ENCODE assay signal across 34 cellular contexts in the genomic region with DNA sequence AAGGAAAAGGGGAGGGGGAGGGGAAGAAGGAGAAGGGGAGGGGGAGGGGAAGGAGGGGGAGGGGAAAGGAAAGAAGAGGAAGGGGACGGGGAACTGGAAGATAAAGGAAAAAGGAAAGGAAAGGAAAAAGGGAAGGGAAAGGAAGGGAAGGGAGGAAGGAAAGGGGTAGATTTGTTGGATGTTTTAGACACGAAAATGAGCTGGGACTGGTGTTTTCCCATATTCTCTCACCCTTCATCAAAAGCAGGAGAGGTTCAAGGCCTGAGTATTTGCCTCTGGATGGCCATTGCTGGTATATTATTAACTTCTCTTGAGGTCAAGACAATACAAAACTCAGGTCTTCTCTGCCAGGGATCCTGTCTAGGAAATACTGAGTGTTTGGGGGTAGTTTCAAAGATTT.
"Had no signal": no experiment of that assay in that cellular context is flagged by ENCODE, and none has a peak within 500 bp of the region (broad histone marks: within the 10 kb centered on the region; RNA-seq: fewer than 3 reads in every experiment).

No MANE protein-coding gene starts in this region.

- H3K27me3 ChIP-seq: MG63 had no signal

- H3K9me3 ChIP-seq: MG63 had no signal

- H3K36me3 ChIP-seq: MG63 had no signal

- H3K4me3 ChIP-seq: MG63 had no signal

- DNase-seq: Karpas-422, Kasumi-1, MG63, MM.1S, MV-4-11, NCI-H1048, NCI-H1092, NCI-H1092 treated with DMSO at 0.1 percent for 48 hours, NCI-H1105, NCI-H1105 treated with DMSO at 0.1 percent for 48 hours, NCI-H1417, NCI-H1417 treated with DMSO at 0.1 percent for 48 hours, NCI-H1436, NCI-H1436 treated with DMSO at 0.1 percent for 48 hours, NCI-H146, NCI-H1694, NCI-H1694 treated with DMSO at 0.1 percent for 48 hours, NCI-H187, NCI-H187 treated with DMSO at 0.1 percent for 48 hours, NCI-H1930, NCI-H2029, NCI-H2029 treated with DMSO at 0.1 percent for 48 hours, NCI-H2081, NCI-H2081 treated with DMSO at 0.1 percent for 48 hours, NCI-H2107, NCI-H2171, NCI-H2171 treated with DMSO at 0.1 percent for 48 hours, NCI-H2227 treated with DMSO at 0.1 percent for 48 hours, NCI-H226, NCI-H345, NCI-H446, NCI-H446 treated with DMSO at 0.1 percent for 48 hours, NCI-H510A, NCI-H510A treated with DMSO at 0.1 percent for 48 hours had no signal
